23 cellular contexts compared by ENCODE assay signal in genomic region chr1:53274026-53274425, GRCh38.
"Had no signal": no experiment of that assay in that cellular context is flagged by ENCODE, and none has a peak within 500 bp of the region (broad histone marks: within the 10 kb centered on the region; RNA-seq: fewer than 3 reads in every experiment).

No MANE protein-coding gene starts in this region.

- H3K27ac Mint-ChIP-seq: activated naive CD8-positive, alpha-beta T cell treated with anti-CD3 and anti-CD28 coated beads, Interleukin-2, amount 10 ng/mL, durations not matched to agents 7 days and 5 days; memory B cell; stimulated activated naive CD8-positive, alpha-beta T cell treated with anti-CD3 and anti-CD28 coated beads, Interleukin-15, Interleukin-2, amounts not matched to agents 100 ng/mL and 50 ng/mL, for 24 hours; T-cell had no signal

- H3K27me3 Mint-ChIP-seq: activated naive CD8-positive, alpha-beta T cell treated with anti-CD3 and anti-CD28 coated beads, Interleukin-2, amount 10 ng/mL, durations not matched to agents 7 days and 5 days; memory B cell; stimulated activated naive CD8-positive, alpha-beta T cell treated with anti-CD3 and anti-CD28 coated beads, Interleukin-15, Interleukin-2, amounts not matched to agents 100 ng/mL and 50 ng/mL, for 24 hours; T-cell had no signal

- H3K36me3 Mint-ChIP-seq: T-cell had no signal

- H3K4me1 Mint-ChIP-seq: T-cell had no signal

- H3K9me3 Mint-ChIP-seq: activated naive CD8-positive, alpha-beta T cell treated with anti-CD3 and anti-CD28 coated beads, Interleukin-2, amount 10 ng/mL, durations not matched to agents 7 days and 5 days; activated T-helper 2 cell treated with anti-CD3 and anti-CD28 coated beads, Interferon-gamma antibody, Interleukin-2, Interleukin-4, amounts not matched to agents 10 μg/mL and 5 μg/mL and 100 μg/mL, durations not matched to agents 14 hours and 24 hours and 36 hours; memory B cell; stimulated activated naive CD8-positive, alpha-beta T cell treated with anti-CD3 and anti-CD28 coated beads, Interleukin-15, Interleukin-2, amounts not matched to agents 100 ng/mL and 50 ng/mL, for 24 hours; T-cell had no signal

- H3K9ac ChIP-seq: parathyroid adenoma, SK-N-SH had no signal

- FAIRE-seq: colon had no signal

- H3K4me1 ChIP-seq: gastroesophageal sphincter, heart left ventricle, parathyroid adenoma, transverse colon, vagina had no signal

- H3K27ac ChIP-seq: dorsolateral prefrontal cortex, gastroesophageal sphincter, heart left ventricle, neutrophil, parathyroid adenoma, suprapubic skin, transverse colon, vagina had no signal

- H3K36me3 ChIP-seq: gastroesophageal sphincter, neutrophil, suprapubic skin, transverse colon, vagina had no signal

- H3K27me3 ChIP-seq: dorsolateral prefrontal cortex, heart left ventricle, neutrophil, transverse colon, vagina had no signal

- ATAC-seq: gastroesophageal sphincter, heart left ventricle, T-cell had no signal

- H3K9me3 ChIP-seq: gastroesophageal sphincter, heart left ventricle, neutrophil, SK-N-SH, suprapubic skin, transverse colon, vagina had no signal

- DNase-seq: activated CD4-positive, alpha-beta T cell treated with anti-CD3 and anti-CD28 coated beads, Interleukin-2, amount 50 U/mL, for 4 hours; activated CD4-positive, CD25-positive, alpha-beta regulatory T cell treated with anti-CD3 and anti-CD28 coated beads, Interleukin-2, amount 50 U/mL, for 72 hours; activated naive CD4-positive, alpha-beta T cell treated with Interleukin-2 at 50 U/mL for 16 hours; activated naive CD8-positive, alpha-beta T cell treated with anti-CD3 and anti-CD28 coated beads, Interleukin-2, amount 10 ng/mL, durations not matched to agents 7 days and 5 days; activated T-cell treated with anti-CD3 and anti-CD28 coated beads, Interleukin-2, amount 50 U/mL, for 1 hour; amygdala; erythroblast; heart left ventricle; SK-N-SH; stimulated activated CD4-positive, alpha-beta T cell treated with anti-CD3 and anti-CD28 coated beads, Interleukin-12 subunit alpha, Interleukin-12 subunit beta, amount 100 ng/mL, for 4 hours; stimulated activated CD4-positive, alpha-beta T cell treated with anti-CD3 and anti-CD28 coated beads, Interleukin-1b, Interleukin-23, amount 100 ng/mL, for 48 hours; T-cell; transverse colon had no signal

- H3K4me3 Mint-ChIP-seq: activated naive CD8-positive, alpha-beta T cell treated with anti-CD3 and anti-CD28 coated beads, Interleukin-2, amount 10 ng/mL, durations not matched to agents 7 days and 5 days; memory B cell; stimulated activated naive CD8-positive, alpha-beta T cell treated with anti-CD3 and anti-CD28 coated beads, Interleukin-15, Interleukin-2, amounts not matched to agents 100 ng/mL and 50 ng/mL, for 24 hours; T-cell had no signal

- H3K4me3 ChIP-seq: dorsolateral prefrontal cortex, gastroesophageal sphincter, heart left ventricle, suprapubic skin, transverse colon, vagina had no signal
